ENCODE assay signal across 8 cellular contexts in genomic region chr11:65919151-65920034, GRCh38. TPM values are rescaled to one million over a fixed set of nuclear protein-coding genes. Genes with fewer than 3 reads are reported as not detected.
A peak's percentile ranks its signal among the peaks of the same experiment; 100 is the strongest.
DNase-seq lines count a peak whose midpoint lies in the region; ATAC-seq and TF ChIP-seq lines count a peak whose summit lies in the region.

A gene with protein sequence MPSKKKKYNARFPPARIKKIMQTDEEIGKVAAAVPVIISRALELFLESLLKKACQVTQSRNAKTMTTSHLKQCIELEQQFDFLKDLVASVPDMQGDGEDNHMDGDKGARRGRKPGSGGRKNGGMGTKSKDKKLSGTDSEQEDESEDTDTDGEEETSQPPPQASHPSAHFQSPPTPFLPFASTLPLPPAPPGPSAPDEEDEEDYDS (plus strand): TSS chr11:65919426. CDS start chr11:65919502, 76 bp downstream.

- H3K4me3 Mint-ChIP-seq in natural killer cell, result peak within 1 kb of the TSS; percentile 90

- H3K27me3 Mint-ChIP-seq in natural killer cell (ENCODE audit: low read depth in 2 of 2), result no peaks in the 10 kb centered on the region

- peak; percentile 56 for TF ChIP-seq POLR2A in Raji (IDR thresholded peaks at IDR 0.05; ENCODE audit: insufficient read depth, low read depth, low read length)

- H3K27me3 ChIP-seq in H7 (ENCODE audit: control insufficient read depth, insufficient read depth, low read length), result no peaks in the 10 kb centered on the region

- TF ChIP-seq CTCF in natural killer cell (IDR thresholded peaks at IDR 0.05), result no peak

- no peaks in the 10 kb centered on the region for H3K9me3 Mint-ChIP-seq in natural killer cell

- DNase-seq in Daoy (ENCODE audit: low read depth) (peak; percentile 99), H7 (peak; percentile 100), M059J (ENCODE audit: low read depth) (peak; percentile 97), fibroblast of peridontal ligament (ENCODE audit: extremely low read depth) (peak; percentile 96), natural killer cell (peak; percentile 97)
- DNase-seq in activated T-helper 9 cell treated with anti-CD3 and anti-CD28 coated beads, Interleukin-2, amount 50 U/mL, for 16 hours (ENCODE audit: low read depth), result peak; percentile 99
- DNase-seq in stimulated activated naive CD4-positive, alpha-beta T cell (lab: John Stamatoyannopoulos, UW), result peak; percentile 96 to 99 (median 97)

- ATAC-seq in natural killer cell, result peak; percentile 88 to 97 (median 90)

- peaks cover 24 to 52% of the 10 kb centered on the region in 2 donors for H3K4me1 Mint-ChIP-seq in natural killer cell

- H3K27ac Mint-ChIP-seq in natural killer cell, result peak within 1 kb of the TSS; percentile 77 to 90

- H3K36me3 ChIP-seq in H7 (replicated peaks; ENCODE audit: control insufficient read depth, insufficient read depth, low read length), result no peaks in the 10 kb centered on the region; the same call in none of the 2 replicates

- no peaks in the 10 kb centered on the region for H3K36me3 Mint-ChIP-seq in natural killer cell

- H3K4me3 ChIP-seq in H7 (ENCODE audit: insufficient read depth, low read depth, low read length), result peak within 1 kb of the TSS; percentile 90

- intact Hi-C loops in natural killer cell (cut with micrococcal nuclease), result loop anchor here (1.0 to 5.0 kb wide), 5 partner anchors 9 to 62 kb away; partner anchors contain the start of genes CCDC85B, CFL1 and SART1

RNA-seq across cellular contexts. Expression of the gene that starts here (rescaled TPM):
- total RNA-seq in Daoy (2014; rRNA removed; shearing (Covaris generic)), result 267 and 294 TPM in 2 replicates
- 88.1 and 97.5 TPM in 2 replicates for total RNA-seq in H7 (2014; rRNA removed; shearing (Covaris generic))
- total RNA-seq in M059J (2014; rRNA removed; shearing (Covaris generic)), result 456 and 489 TPM in 2 replicates
- total RNA-seq in natural killer cell, result 100 to 1,000 TPM; 114 to 115 (median 115) TPM

Comparison
In these comparisons a context has a peak if more than half of its experiments do, and no peak if none do; other contexts are left out.
1. Peak in every context shown above with its lines: DNase-seq, ATAC-seq and H3K4me3 ChIP-seq.